Comparison of ENCODE assay signal across 14 cellular contexts in genomic region chr15:41288464-41288863, GRCh38. TPM values are rescaled to one million over a fixed set of nuclear protein-coding genes. Genes with fewer than 3 reads are reported as not detected.
A peak's percentile ranks its signal among the peaks of the same experiment; 100 is the strongest.
DNase-seq lines count a peak whose midpoint lies in the region; ATAC-seq and TF ChIP-seq lines count a peak whose summit lies in the region.
"Had no signal": no experiment of that assay in that cellular context is flagged by ENCODE, and none has a peak within 500 bp of the region (broad histone marks: within the 10 kb centered on the region; RNA-seq: fewer than 3 reads in every experiment).

No MANE protein-coding gene starts in this region.

- peaks cover 16% of the 10 kb centered on the region; the same call in 1 of the 2 replicates for H4K20me1 ChIP-seq in DND-41 (ENCODE audit: insufficient read depth, low read length)
- H4K20me1 ChIP-seq in Loucy (ENCODE audit: insufficient read depth, low read length, poor library complexity, severe bottlenecking) = peaks cover 56% of the 10 kb centered on the region

- no peaks in the 10 kb centered on the region for H3K9me2 ChIP-seq in Loucy (replicated peaks; ENCODE audit: low read depth, low read length)

- ATAC-seq in DND-41 (ENCODE audit: insufficient read depth, low read depth) = no peak
- ATAC-seq in effector memory CD8-positive, alpha-beta T cell (replicated peaks) = no peak
- no peak for ATAC-seq in mucosa of descending colon
- no peak for ATAC-seq in GM21723 (IDR thresholded peaks at IDR 0.05; ENCODE audit: unreplicated experiment)
- ATAC-seq: Right ventricle myocardium inferior had no signal

- H3K27me3 ChIP-seq in DND-41 (ENCODE audit: insufficient read depth, low read length, poor library complexity) (no peaks in the 10 kb centered on the region), Loucy (ENCODE audit: insufficient read depth, low read length, poor library complexity, severe bottlenecking) (peaks cover 5% of the 10 kb centered on the region)
- H3K27me3 ChIP-seq: dorsolateral prefrontal cortex, testis had no signal

- no peak overlapping the region for H3K27ac ChIP-seq in DND-41 (ENCODE audit: low read length)
- H3K27ac ChIP-seq: dorsolateral prefrontal cortex, testis had no signal

- peaks cover 56% of the 10 kb centered on the region for H3K36me3 Mint-ChIP-seq in effector memory CD8-positive, alpha-beta T cell (ENCODE audit: insufficient read depth)

- no peaks in the 10 kb centered on the region for H3K27me3 Mint-ChIP-seq in effector memory CD8-positive, alpha-beta T cell

- H3K9me3 Mint-ChIP-seq in effector memory CD8-positive, alpha-beta T cell = no peaks in the 10 kb centered on the region

- peaks cover 18 to 23% of the 10 kb centered on the region in 2 donors for H3K4me1 Mint-ChIP-seq in effector memory CD8-positive, alpha-beta T cell (ENCODE audit: low read depth in 2 of 2)

- no peak for TF ChIP-seq CTCF in DND-41 (IDR thresholded peaks at IDR 0.05; ENCODE audit: borderline replicate concordance, extremely low read depth, low read length, poor library complexity, severe bottlenecking)
- no peak for TF ChIP-seq CTCF in Loucy (conservative IDR thresholded peaks at IDR 0.05; ENCODE audit: low read length)
- no peak for TF ChIP-seq CTCF in mucosa of descending colon (IDR thresholded peaks at IDR 0.05)

- no peaks in the 10 kb centered on the region for H3K9me3 ChIP-seq in DND-41 (ENCODE audit: insufficient read depth, low read length, severe bottlenecking)
- no peaks in the 10 kb centered on the region for H3K9me3 ChIP-seq in Loucy (ENCODE audit: insufficient read depth, low read depth, low read length)
- no peaks in the 10 kb centered on the region for H3K9me3 ChIP-seq in mucosa of descending colon
- H3K9me3 ChIP-seq: HAP-1, testis had no signal

- peaks cover 41% of the 10 kb centered on the region for H3K4me1 ChIP-seq in DND-41 (ENCODE audit: insufficient read depth, low read length)
- peaks cover 31% of the 10 kb centered on the region for H3K4me1 ChIP-seq in Loucy (ENCODE audit: insufficient read depth, low read length, poor library complexity, severe bottlenecking)
- peaks cover 10% of the 10 kb centered on the region for H3K4me1 ChIP-seq in mucosa of descending colon (ENCODE audit: low read depth)

- H3K27ac Mint-ChIP-seq in effector memory CD8-positive, alpha-beta T cell = peak overlapping the region; percentile 17 to 56

- H3F3A ChIP-seq in Loucy (ENCODE audit: low read depth) = no peaks in the 10 kb centered on the region

- peaks cover 74% of the 10 kb centered on the region for H3K79me2 ChIP-seq in DND-41 (ENCODE audit: insufficient read depth, low read length)
- peaks cover 70% of the 10 kb centered on the region for H3K79me2 ChIP-seq in Loucy (ENCODE audit: insufficient read depth, low read length)

- peak overlapping the region; percentile 48; the same call in 1 of the 2 replicates for H3K4me2 ChIP-seq in DND-41 (ENCODE audit: insufficient read depth, low read length)
- H3K4me2 ChIP-seq in Loucy (ENCODE audit: low read depth, low read length, poor library complexity, severe bottlenecking) = peak overlapping the region; percentile 69

- H3K4me3 ChIP-seq in DND-41 (ENCODE audit: low read depth in 1 of 2, low read length in 2 of 2) (no peak overlapping the region), Loucy (ENCODE audit: low read length, poor library complexity, severe bottlenecking) (peak overlapping the region; percentile 90), mucosa of descending colon (no peak overlapping the region)
- H3K4me3 ChIP-seq: HAP-1, skin epidermis, testis had no signal

- DNase-seq in DND-41 (no peak), mucosa of descending colon (no peak)
- DNase-seq in effector memory CD8-positive, alpha-beta T cell = no peak
- DNase-seq: Calu3, dorsolateral prefrontal cortex, NCI-H748 treated with DMSO at 0.1 percent for 48 hours, T-helper 9 cell, testis had no signal

- no peak overlapping the region for H3K9ac ChIP-seq in DND-41 (ENCODE audit: low read depth, low read length)
- H3K9ac ChIP-seq in Loucy (ENCODE audit: low read depth, low read length, poor library complexity, severe bottlenecking) = peak overlapping the region; percentile 57

- H2AFZ ChIP-seq in DND-41 (ENCODE audit: low read depth, low read length) (no peak overlapping the region), Loucy (ENCODE audit: low read length) (no peak overlapping the region)

- no peak overlapping the region for H3K4me3 Mint-ChIP-seq in effector memory CD8-positive, alpha-beta T cell

- H3K36me3 ChIP-seq in DND-41 (ENCODE audit: insufficient read depth, low read length) (peaks cover 81% of the 10 kb centered on the region), Loucy (ENCODE audit: insufficient read depth, low read length) (peaks cover 18% of the 10 kb centered on the region), mucosa of descending colon (ENCODE audit: low read depth) (no peaks in the 10 kb centered on the region)

- intact Hi-C loops in mucosa of descending colon (cut with DNase I, micrococcal nuclease) = no loop called here

RNA-seq across cellular contexts. Expression of gene OIP5, which starts 43.9 kb away (rescaled TPM):
- total RNA-seq in mucosa of descending colon = 1 to 10 TPM; 1.5 to 7.1 (median 1.5) TPM

RNA-seq across cellular contexts. Expression of gene NUSAP1, which starts 44.2 kb away (rescaled TPM):
- total RNA-seq in mucosa of descending colon = 10 to 100 TPM in 1 of 3 donors, 1 to 10 TPM in 2; 3.8 to 31.5 (median 8.3) TPM

RNA-seq across cellular contexts. Expression of gene CHP1, which starts 57.4 kb away (rescaled TPM):
- total RNA-seq in mucosa of descending colon = 100 to 1,000 TPM; 233 to 461 (median 354) TPM

RNA-seq across cellular contexts. Expression of gene EXD1, which starts 57.9 kb away (rescaled TPM):
- not detected for total RNA-seq in mucosa of descending colon
- total RNA-seq: Calu3, lung microvascular endothelial cell, Right ventricle myocardium inferior had no signal
